ENCODE assay signal across 7 cellular contexts in the genomic region with DNA sequence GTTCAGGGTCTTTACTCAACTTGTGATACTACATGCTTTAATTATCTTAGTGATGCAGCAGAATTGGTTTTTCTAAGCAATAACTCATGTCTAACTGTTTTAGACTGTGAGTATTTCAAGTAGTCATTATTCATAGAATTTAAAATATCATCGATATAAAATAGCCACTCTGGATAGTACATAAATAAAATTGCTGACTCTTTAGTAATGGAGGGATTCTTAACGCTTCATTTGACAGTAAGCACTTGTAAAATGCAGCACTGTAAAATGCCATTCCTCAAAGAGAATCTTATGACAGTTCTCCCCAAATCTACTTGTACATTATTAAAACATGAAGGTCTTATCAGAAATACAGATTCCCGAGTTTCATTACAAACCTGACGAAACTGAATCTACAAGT.
"Had no signal": no experiment of that assay in that cellular context is flagged by ENCODE, and none has a peak within 500 bp of the region (broad histone marks: within the 10 kb centered on the region; RNA-seq: fewer than 3 reads in every experiment).

No MANE protein-coding gene starts in this region.

- H3K4me3 ChIP-seq: GM23248, HAP-1 had no signal

- H3K27ac ChIP-seq: GM23248, HL-60 had no signal

- DNase-seq: GM23248, GOT3, H7, HFFc6 had no signal

- H2AFZ ChIP-seq: GM23248 had no signal

- ATAC-seq: HCT116 had no signal

- H3K36me3 ChIP-seq: HAP-1 had no signal

- H3K9ac ChIP-seq: GM23248 had no signal

- H3K4me1 ChIP-seq: HAP-1 had no signal

- H3K9me3 ChIP-seq: HAP-1 had no signal
